Comparison of ENCODE assay signal across 23 cellular contexts in genomic region chr1:77582905-77583304, GRCh38.
A peak's percentile ranks its signal among the peaks of the same experiment; 100 is the strongest.
DNase-seq lines count a peak whose midpoint lies in the region; ATAC-seq and TF ChIP-seq lines count a peak whose summit lies in the region.
"Had no signal": no experiment of that assay in that cellular context is flagged by ENCODE, and none has a peak within 500 bp of the region (broad histone marks: within the 10 kb centered on the region; RNA-seq: fewer than 3 reads in every experiment).

No MANE protein-coding gene starts in this region.

- no peak overlapping the region for H2AK5ac ChIP-seq in mesendoderm (ENCODE audit: low read length)

- H2BK15ac ChIP-seq in mesendoderm (replicated peaks; ENCODE audit: low read depth) = no peak overlapping the region

- intact Hi-C loops in head of caudate nucleus (cut with DNase I) = no loop called here

- DNase-seq in GM06990 (ENCODE audit: extremely low read depth, insufficient read length) (peak; percentile 13), RPMI8226 (no peak), caudate nucleus (lab: John Stamatoyannopoulos, UW) (no peak), head of caudate nucleus (no peak), mesendoderm (no peak)
- DNase-seq: activated CD4-positive, alpha-beta memory T cell treated with anti-CD3 and anti-CD28 coated beads, Interleukin-2, amount 10 ng/mL, durations not matched to agents 7 days and 5 days; activated naive CD4-positive, alpha-beta T cell treated with Interleukin-2 at 50 U/mL for 16 hours; activated T-cell treated with anti-CD3 and anti-CD28 coated beads, Interleukin-2, amount 50 U/mL, for 1 hour; amygdala; CD8-positive, alpha-beta memory T cell; foreskin fibroblast; kidney; NCI-H2171; NCI-H526; nucleus accumbens; T1000; upper lobe of right lung had no signal

- no peak overlapping the region for H2BK120ac ChIP-seq in mesendoderm (ENCODE audit: low read depth, low read length)

- TF ChIP-seq CTCF in GM06990 (IDR thresholded peaks at IDR 0.05; ENCODE audit: insufficient read depth, low read length, poor library complexity, severe bottlenecking) = no peak

- no peak overlapping the region for H3K27ac ChIP-seq in caudate nucleus (ENCODE audit: low read depth, low read length)
- H3K27ac ChIP-seq in mesendoderm (ENCODE audit: low read depth, low read length) = no peak overlapping the region
- H3K27ac ChIP-seq: 22Rv1, cardiac muscle cell, epithelial cell of prostate, upper lobe of right lung had no signal

- H3K56ac ChIP-seq in mesendoderm (ENCODE audit: low read length) = no peak overlapping the region

- H3K18ac ChIP-seq in mesendoderm (ENCODE audit: low read length) = no peak overlapping the region

- H2BK5ac ChIP-seq in mesendoderm (ENCODE audit: low read length) = no peak overlapping the region

- H3K23ac ChIP-seq in mesendoderm (ENCODE audit: low read length) = no peak overlapping the region

- no peak overlapping the region for H4K8ac ChIP-seq in mesendoderm (ENCODE audit: low read depth, low read length)

- no peak overlapping the region for H3K4me3 ChIP-seq in GM06990 (replicated peaks; ENCODE audit: low read depth, low read length)
- no peak overlapping the region for H3K4me3 ChIP-seq in mesendoderm (ENCODE audit: low read length)
- H3K4me3 ChIP-seq: cardiac muscle cell, upper lobe of right lung had no signal

- no peak overlapping the region for H3K4me2 ChIP-seq in mesendoderm (ENCODE audit: low read length)

- no peaks in the 10 kb centered on the region for H3K79me1 ChIP-seq in mesendoderm (ENCODE audit: low read length)

- no peaks in the 10 kb centered on the region for H3K4me1 ChIP-seq in mesendoderm (ENCODE audit: control insufficient read depth, low read depth, low read length)
- H3K4me1 ChIP-seq: upper lobe of right lung had no signal

- no peak overlapping the region for H4K5ac ChIP-seq in mesendoderm (ENCODE audit: low read length)

- H3K4ac ChIP-seq in mesendoderm (ENCODE audit: low read depth, low read length) = no peak overlapping the region

- peaks cover 3% of the 10 kb centered on the region for H3K36me3 ChIP-seq in GM06990 (ENCODE audit: control insufficient read depth, insufficient read depth, low read length)
- H3K36me3 ChIP-seq in mesendoderm (ENCODE audit: control insufficient read depth, insufficient read depth, low read length) = no peaks in the 10 kb centered on the region

- ATAC-seq in GM18907 (IDR thresholded peaks at IDR 0.05; ENCODE audit: unreplicated experiment) (peak; percentile 51), GM21786 (IDR thresholded peaks at IDR 0.05; ENCODE audit: unreplicated experiment) (peak; percentile 66), HG03432 (IDR thresholded peaks at IDR 0.05; ENCODE audit: unreplicated experiment) (peak; percentile 65)
- ATAC-seq: upper lobe of right lung had no signal

- H3K9ac ChIP-seq in mesendoderm (ENCODE audit: low read length) = no peak overlapping the region

- H3K27me3 ChIP-seq in GM06990 (replicated peaks; ENCODE audit: control insufficient read depth, insufficient read depth, low read length) = no peaks in the 10 kb centered on the region
- H3K27me3 ChIP-seq in mesendoderm (ENCODE audit: insufficient read depth, low read length, poor library complexity) = no peaks in the 10 kb centered on the region
- H3K27me3 ChIP-seq: cardiac muscle cell, upper lobe of right lung had no signal

- no CpG with 5 or more reads among the region's 4 CpGs for WGBS in mesendoderm (ENCODE audit: extremely low coverage, insufficient coverage, low lambda C conversion rate)

- no peaks in the 10 kb centered on the region for H3K79me2 ChIP-seq in mesendoderm (ENCODE audit: control insufficient read depth, insufficient read depth, low read length)
